4 cellular contexts compared by ENCODE assay signal in the genomic region with DNA sequence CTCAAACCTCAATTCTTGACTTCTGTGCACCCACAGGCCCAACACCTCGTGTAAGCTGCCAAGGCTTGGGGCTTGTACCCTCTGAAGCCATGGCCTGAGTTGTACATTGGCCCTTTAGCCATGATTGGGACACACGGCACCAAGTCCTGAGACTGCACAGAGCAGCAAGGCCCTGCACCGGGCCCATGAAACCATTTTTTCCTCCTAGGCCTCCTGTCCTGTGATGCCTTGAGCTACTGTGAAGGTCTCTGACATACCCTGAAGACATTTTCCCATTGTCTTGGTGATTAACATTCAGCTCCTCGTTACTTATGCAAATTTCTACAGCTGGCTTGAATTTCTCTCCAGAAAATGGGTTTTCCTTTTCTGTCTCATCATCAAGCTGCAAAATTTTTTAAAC. TPM values are rescaled to one million over a fixed set of nuclear protein-coding genes. Genes with fewer than 3 reads are reported as not detected.
DNase-seq lines count a peak whose midpoint lies in the region; ATAC-seq, FAIRE-seq and TF ChIP-seq lines count a peak whose summit lies in the region.
"Not testable (repeated sequence)": the region's sequence is repeated elsewhere in the genome, so short reads cannot be mapped to it uniquely, and the experiment has no call there.

No MANE protein-coding gene starts in this region.

- not testable (repeated sequence) for H2BK15ac ChIP-seq in mesendoderm (replicated peaks; ENCODE audit: low read depth)

- not testable (repeated sequence) for H3K27me3 ChIP-seq in K562 (ENCODE audit: control insufficient read depth in 2 of 2, insufficient read depth in 2 of 2, low read length in 2 of 2); mesendoderm (ENCODE audit: insufficient read depth, low read length, poor library complexity)

- H2AK5ac ChIP-seq in mesendoderm (ENCODE audit: low read length): not testable (repeated sequence)

- not testable (repeated sequence) for H4K5ac ChIP-seq in mesendoderm (ENCODE audit: low read length)

- FAIRE-seq in A549 (lab: Jason Lieb, UNC); K562 (lab: Jason Lieb, UNC): not testable (repeated sequence)

- H3K4me2 ChIP-seq in A549; K562 (ENCODE audit: insufficient read depth, low read length); mesendoderm (ENCODE audit: low read length): not testable (repeated sequence)

- TF ChIP-seq EP300 in A549 (IDR thresholded peaks at IDR 0.05); K562 (IDR thresholded peaks at IDR 0.05; ENCODE audit: low read length): not testable (repeated sequence)

- H3K27ac ChIP-seq in A549; HEK293 (ENCODE audit: extremely low read depth, low read depth, low read length); K562 (ENCODE audit: extremely low read depth, low read depth, low read length); mesendoderm (ENCODE audit: low read depth, low read length): not testable (repeated sequence)

- not testable (repeated sequence) for H2BK5ac ChIP-seq in mesendoderm (ENCODE audit: low read length)

- H4K8ac ChIP-seq in mesendoderm (ENCODE audit: low read depth, low read length): not testable (repeated sequence)

- 18% methylated on average over 4 of the region's 4 CpGs for WGBS in A549 (ENCODE audit: missing lambda C conversion rate)
- 0% methylated on average over 4 of the region's 4 CpGs for WGBS in K562 (ENCODE audit: insufficient coverage, low coverage, missing lambda C conversion rate)
- no CpG with 5 or more reads among the region's 4 CpGs for WGBS in mesendoderm (ENCODE audit: extremely low coverage, insufficient coverage, low lambda C conversion rate)

- TF ChIP-seq RAD21 in A549 (conservative IDR thresholded peaks at IDR 0.05 in 1 of 2, IDR thresholded peaks at IDR 0.05 in 1 of 2); K562 (CRISPR knock-in tag; conservative IDR thresholded peaks at IDR 0.05 in 1 of 2, IDR thresholded peaks at IDR 0.05 in 1 of 2): not testable (repeated sequence)

- H3K4me3 ChIP-seq in A549; HEK293 (ENCODE audit: low read depth, low read length); K562; mesendoderm (ENCODE audit: low read length): not testable (repeated sequence)

- H3K36me3 ChIP-seq in HEK293 (ENCODE audit: control insufficient read depth in 2 of 2, insufficient read depth in 1 of 2, low read length in 2 of 2); K562 (ENCODE audit: control insufficient read depth, insufficient read depth, low read length); mesendoderm (ENCODE audit: control insufficient read depth, insufficient read depth, low read length): not testable (repeated sequence)

- not testable (repeated sequence) for H3K56ac ChIP-seq in mesendoderm (ENCODE audit: low read length)

- H2BK120ac ChIP-seq in mesendoderm (ENCODE audit: low read depth, low read length): not testable (repeated sequence)

- TF ChIP-seq POLR2A in A549 (IDR thresholded peaks at IDR 0.05; ENCODE audit: low read length); K562 (conservative IDR thresholded peaks at IDR 0.05): not testable (repeated sequence)

- H3K79me2 ChIP-seq in K562 (ENCODE audit: control insufficient read depth, insufficient read depth, low read length); mesendoderm (ENCODE audit: control insufficient read depth, insufficient read depth, low read length): not testable (repeated sequence)

- H3K23ac ChIP-seq in mesendoderm (ENCODE audit: low read length): not testable (repeated sequence)

- CTCF ChIA-PET in A549 (lab: Yijun Ruan, JAX); HEK293 (lab: Yijun Ruan, JAX); K562 (lab: Yijun Ruan, JAX; ENCODE audit: low intra/inter-chr PET ratio): not testable (repeated sequence)

- not testable (repeated sequence) for DNase-seq in A549 (ENCODE audit: low read depth in 1 of 2, low spot score in 1 of 2); K562 (ENCODE audit: extremely low read depth in 1 of 4, low spot score in 3 of 4)
- DNase-seq in mesendoderm: peak; percentile 4

- H3K9me3 ChIP-seq in A549; HEK293 (ENCODE audit: control insufficient read depth, insufficient read depth, low read depth, low read length); K562 (replicated peaks; ENCODE audit: control insufficient read depth, insufficient read depth, low read depth, low read length): not testable (repeated sequence)

- H4K20me1 ChIP-seq in K562 (replicated peaks; ENCODE audit: control insufficient read depth, insufficient read depth, low read length): not testable (repeated sequence)

- TF ChIP-seq CTCF in A549 (IDR thresholded peaks at IDR 0.05); HEK293 (tag by site-specific recombination; IDR thresholded peaks at IDR 0.05); K562 (IDR thresholded peaks at IDR 0.05 in 2 of 3, conservative IDR thresholded peaks at IDR 0.05 in 1 of 3; ENCODE audit: insufficient read depth in 2 of 3, low read depth in 1 of 3, low read length in 3 of 3): not testable (repeated sequence)

- not testable (repeated sequence) for H3K79me1 ChIP-seq in mesendoderm (ENCODE audit: low read length)

- ATAC-seq in A549, K562: not testable (repeated sequence)

- H3K9ac ChIP-seq in K562 (ENCODE audit: insufficient read depth in 1 of 2, low read depth in 2 of 2, low read length in 2 of 2); mesendoderm (ENCODE audit: low read length): not testable (repeated sequence)

- H3K4ac ChIP-seq in mesendoderm (ENCODE audit: low read depth, low read length): not testable (repeated sequence)

- not testable (repeated sequence) for H3K18ac ChIP-seq in mesendoderm (ENCODE audit: low read length)

- not testable (repeated sequence) for H3K9me1 ChIP-seq in K562 (ENCODE audit: control insufficient read depth, insufficient read depth, low read length)

- intact Hi-C loops in K562 (cut with micrococcal nuclease): not testable (repeated sequence)

- in situ Hi-C loops in K562 (cut with MboI): not testable (repeated sequence)

- not testable (repeated sequence) for BruUV-seq in K562 (replicated peaks; lab: Mats Ljungman, UMichigan)

- not testable (repeated sequence) for H2AFZ ChIP-seq in K562 (ENCODE audit: low read depth, low read length)

- POLR2A ChIA-PET in A549 (lab: Yijun Ruan, JAX); HEK293 (lab: Yijun Ruan, JAX); K562 (lab: Yijun Ruan, JAX): not testable (repeated sequence)

- not testable (repeated sequence) for H3K4me1 ChIP-seq in A549; HEK293 (ENCODE audit: control insufficient read depth, insufficient read depth, low read length); K562 (replicated peaks in 1 of 2; ENCODE audit: control insufficient read depth in 2 of 2, insufficient read depth in 2 of 2, low read length in 2 of 2); mesendoderm (ENCODE audit: control insufficient read depth, low read depth, low read length)

TF ChIP-seq in A549, 52 proteins besides CTCF, POLR2A, EP300 and RAD21:
- peak; percentile 71 for TF ChIP-seq ZFP36 (IDR thresholded peaks at IDR 0.05; ENCODE audit: borderline replicate concordance, partially characterized antibody)
TF ChIP-seq in A549: peak in this region for 1; not testable (repeated sequence) for 51.

TF ChIP-seq in HEK293, 187 proteins besides CTCF, POLR2A, EP300 and RAD21:
- peak; percentile 72 for TF ChIP-seq SETDB1 (IDR thresholded peaks at IDR 0.05; ENCODE audit: insufficient read length, low read length)
- peak; percentile 21; the same call in 1 of the 2 replicates for TF ChIP-seq TRIM28 (IDR thresholded peaks at IDR 0.05; ENCODE audit: borderline replicate concordance, low read length)
- TF ChIP-seq ZNF585B (tag by site-specific recombination; IDR thresholded peaks at IDR 0.05): peak; percentile 90
TF ChIP-seq in HEK293: peak in this region for 3; not testable (repeated sequence) for 184.

RNA-seq across cellular contexts. Expression of gene FRG1, which starts 52.3 kb away (rescaled TPM):
- polyA plus RNA-seq in A549 (2011; rRNA removed) (13.3 and 26.0 TPM in 2 replicates), A549 (2017; fragmentation: RNase III; extraction: RNeasy Plus Mini Kit Qiagen cat#74134 plus additional on column Dnase treatment) (29.1 to 31.0 TPM (median 30.5 TPM) in 3 replicates), K562 (2011; rRNA removed) (34.0 and 36.4 TPM in 2 replicates), K562 (2014; fragmentation: Illumina TruSeq; extraction: Trizol) (101 and 130 TPM in 2 replicates), K562 (2014; fragmentation: Nextera tagmentation; extraction: Ambion mirVana) (100 to 1,000 TPM; 158 to 203 TPM), K562 (2014; rRNA removed) (71.7 and 93.0 TPM in 2 replicates)
- polyA plus RNA-seq in A549 (2012; cell fraction: cytosol; rRNA removed): 6.1 and 8.4 TPM in 2 replicates
- 2.8 and 5.5 TPM in 2 replicates for polyA plus RNA-seq in A549 (2012; cell fraction: nucleus; rRNA removed)
- polyA minus RNA-seq in A549 (2011; rRNA and poly(A)+ RNA removed): 3.0 and 3.7 TPM in 2 replicates
- total RNA-seq in K562 (2011; cell fraction: chromatin; rRNA removed; ENCODE audit: low replicate concordance): 12.3 and 28.1 TPM in 2 replicates
- total RNA-seq in K562 (2011; cell fraction: nucleolus; rRNA removed): 9.7 and 10.8 TPM in 2 replicates
- 12.7 and 14.7 TPM in 2 replicates for total RNA-seq in K562 (2011; cell fraction: nucleoplasm; rRNA removed)
- total RNA-seq in K562 (2014; rRNA removed) (59.1 and 81.2 TPM in 2 replicates), K562 (2014; rRNA removed; fragmentation: Illumina TruSeq; extraction: Trizol) (112 and 128 TPM in 2 replicates), K562 (2015; rRNA removed; fragmentation: Illumina TruSeq; extraction: Trizol) (110 and 123 TPM in 2 replicates), K562 (2021) (68.8 and 74.7 TPM in 2 replicates)
- 5.6 and 9.2 TPM in 2 replicates for polyA plus RNA-seq in K562 (2011; cell fraction: cytosol; rRNA removed)
- 12.6 and 17.9 TPM in 2 replicates for polyA plus RNA-seq in K562 (2011; cell fraction: nucleus; rRNA removed)
- polyA plus RNA-seq in K562 (2012): 74.2 and 74.8 TPM in 2 replicates
- polyA minus RNA-seq in K562 (2011; rRNA and poly(A)+ RNA removed): 21.2 and 23.5 TPM in 2 replicates
- polyA minus RNA-seq in K562 (2011; cell fraction: cytosol; rRNA and poly(A)+ RNA removed): 7.4 and 13.2 TPM in 2 replicates
- 8.8 and 22.3 TPM in 2 replicates for polyA minus RNA-seq in K562 (2011; cell fraction: nucleus; rRNA and poly(A)+ RNA removed)
- polyA plus RNA-seq in mesendoderm (2013, experiment 1 of 2): 95.0 TPM
- polyA plus RNA-seq in mesendoderm (2013, experiment 2 of 2): 95.7 TPM
